Comparison of ENCODE assay signal across 1 cellular context in the genomic region with DNA sequence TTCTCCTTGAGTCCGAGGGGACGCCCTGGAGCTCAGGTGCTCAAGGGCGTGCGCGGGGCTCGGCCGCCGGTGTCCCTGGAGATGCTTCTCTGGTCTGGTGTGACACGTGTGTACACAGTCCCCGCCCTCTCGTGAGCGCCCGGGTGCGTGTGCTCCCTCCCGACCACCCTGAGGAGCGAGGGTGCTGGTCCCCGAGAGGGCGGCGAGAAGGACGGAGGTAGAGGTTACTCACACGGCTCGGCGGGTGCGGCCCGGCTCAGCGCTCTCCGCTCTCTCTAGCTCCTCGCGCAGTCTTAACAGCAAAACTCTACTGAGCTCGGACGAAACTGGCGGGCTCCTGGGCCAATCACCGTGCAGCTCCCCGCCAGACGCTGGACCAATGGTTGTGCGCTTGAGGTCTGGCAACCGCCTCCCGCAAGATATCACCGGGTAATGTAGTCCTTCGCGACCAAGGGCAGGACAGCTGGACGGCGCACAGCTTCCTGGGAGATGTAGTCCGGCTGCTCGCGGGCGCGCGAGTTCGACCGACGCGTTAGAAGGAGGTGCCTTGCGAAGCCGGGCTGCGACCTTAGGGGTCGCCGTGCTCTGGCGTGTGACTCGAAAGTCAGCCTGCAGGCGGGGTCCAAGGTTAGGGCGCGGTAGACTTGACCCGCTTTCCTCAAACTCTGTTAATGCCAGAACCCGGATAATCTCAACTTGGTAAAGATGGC.
TF ChIP-seq lines count a peak whose summit lies in the region.

A gene (minus strand): TSS at position 312 of the 710 bp plus-strand sequence. CDS start 2,669 bp downstream, outside the sequence.

TF ChIP-seq in HepG2, 621 proteins besides CTCF, POLR2A, EP300 and RAD21 (continued from another document and continues in another):
- TF ChIP-seq, protein P1, sequence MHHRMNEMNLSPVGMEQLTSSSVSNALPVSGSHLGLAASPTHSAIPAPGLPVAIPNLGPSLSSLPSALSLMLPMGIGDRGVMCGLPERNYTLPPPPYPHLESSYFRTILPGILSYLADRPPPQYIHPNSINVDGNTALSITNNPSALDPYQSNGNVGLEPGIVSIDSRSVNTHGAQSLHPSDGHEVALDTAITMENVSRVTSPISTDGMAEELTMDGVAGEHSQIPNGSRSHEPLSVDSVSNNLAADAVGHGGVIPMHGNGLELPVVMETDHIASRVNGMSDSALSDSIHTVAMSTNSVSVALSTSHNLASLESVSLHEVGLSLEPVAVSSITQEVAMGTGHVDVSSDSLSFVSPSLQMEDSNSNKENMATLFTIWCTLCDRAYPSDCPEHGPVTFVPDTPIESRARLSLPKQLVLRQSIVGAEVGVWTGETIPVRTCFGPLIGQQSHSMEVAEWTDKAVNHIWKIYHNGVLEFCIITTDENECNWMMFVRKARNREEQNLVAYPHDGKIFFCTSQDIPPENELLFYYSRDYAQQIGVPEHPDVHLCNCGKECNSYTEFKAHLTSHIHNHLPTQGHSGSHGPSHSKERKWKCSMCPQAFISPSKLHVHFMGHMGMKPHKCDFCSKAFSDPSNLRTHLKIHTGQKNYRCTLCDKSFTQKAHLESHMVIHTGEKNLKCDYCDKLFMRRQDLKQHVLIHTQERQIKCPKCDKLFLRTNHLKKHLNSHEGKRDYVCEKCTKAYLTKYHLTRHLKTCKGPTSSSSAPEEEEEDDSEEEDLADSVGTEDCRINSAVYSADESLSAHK (CRISPR knock-in tag; IDR thresholded peaks at IDR 0.05; ENCODE audit: borderline replicate concordance), result no peak
- TF ChIP-seq ZNF232 (CRISPR knock-in tag; IDR thresholded peaks at IDR 0.05; ENCODE audit: borderline replicate concordance) (peak; percentile 60; the same call in 1 of the 2 replicates), KDM5B (CRISPR knock-in tag; IDR thresholded peaks at IDR 0.05; ENCODE audit: borderline replicate concordance) (peak; percentile 94), ZNF24 (IDR thresholded peaks at IDR 0.05) (no peak), ZNF782 (CRISPR knock-in tag; IDR thresholded peaks at IDR 0.05; ENCODE audit: borderline replicate concordance) (peak; percentile 82; the same call in 1 of the 2 replicates), ZNF550 (CRISPR knock-in tag; IDR thresholded peaks at IDR 0.05; ENCODE audit: borderline replicate concordance) (0 out of 2 replicates have a peak, but pooled peaks have one; percentile 62), KAT8 (CRISPR knock-in tag; IDR thresholded peaks at IDR 0.05) (peak; percentile 87), YY1 (IDR thresholded peaks at IDR 0.05; ENCODE audit: insufficient read depth, insufficient replicate concordance, low read depth, low read length) (peak; percentile 83), ZNF780A (CRISPR knock-in tag; IDR thresholded peaks at IDR 0.05) (no peak; the same call in 1 of the 2 replicates), CHD4 (IDR thresholded peaks at IDR 0.05; ENCODE audit: borderline replicate concordance, low read length) (no peak), ZNF367 (CRISPR knock-in tag; IDR thresholded peaks at IDR 0.05; ENCODE audit: borderline replicate concordance) (no peak), KDM4B (CRISPR knock-in tag; IDR thresholded peaks at IDR 0.05) (peak; percentile 15; the same call in 1 of the 2 replicates), ZNF768 (CRISPR knock-in tag; IDR thresholded peaks at IDR 0.05) (peak; percentile 74; the same call in 1 of the 2 replicates), PHF21A (CRISPR knock-in tag; IDR thresholded peaks at IDR 0.05) (peak; percentile 59), GZF1 (CRISPR knock-in tag; IDR thresholded peaks at IDR 0.05) (no peak; the same call in 1 of the 2 replicates), ISL2 (CRISPR knock-in tag; IDR thresholded peaks at IDR 0.05) (no peak), ZNF292 (CRISPR knock-in tag; IDR thresholded peaks at IDR 0.05; ENCODE audit: borderline replicate concordance, low read depth) (peak; percentile 96; the same call in 1 of the 2 replicates), SIX4 (CRISPR knock-in tag; IDR thresholded peaks at IDR 0.05) (0 out of 2 replicates have a peak, but pooled peaks have one; percentile 51), CHCHD3 (CRISPR knock-in tag; IDR thresholded peaks at IDR 0.05) (no peak), MAFF (IDR thresholded peaks at IDR 0.05; ENCODE audit: low read depth, low read length) (no peak), ZNF235 (CRISPR knock-in tag; IDR thresholded peaks at IDR 0.05; ENCODE audit: borderline replicate concordance) (peak; percentile 31; the same call in 1 of the 2 replicates)
- TF ChIP-seq, protein P2, sequence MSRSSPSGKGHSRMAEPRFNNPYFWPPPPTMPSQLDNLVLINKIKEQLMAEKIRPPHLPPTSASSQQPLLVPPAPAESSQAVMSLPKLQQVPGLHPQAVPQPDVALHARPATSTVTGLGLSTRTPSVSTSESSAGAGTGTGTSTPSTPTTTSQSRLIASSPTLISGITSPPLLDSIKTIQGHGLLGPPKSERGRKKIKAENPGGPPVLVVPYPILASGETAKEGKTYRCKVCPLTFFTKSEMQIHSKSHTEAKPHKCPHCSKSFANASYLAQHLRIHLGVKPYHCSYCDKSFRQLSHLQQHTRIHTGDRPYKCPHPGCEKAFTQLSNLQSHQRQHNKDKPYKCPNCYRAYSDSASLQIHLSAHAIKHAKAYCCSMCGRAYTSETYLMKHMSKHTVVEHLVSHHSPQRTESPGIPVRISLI (CRISPR knock-in tag; IDR thresholded peaks at IDR 0.05; ENCODE audit: borderline replicate concordance), result peak; percentile 42; the same call in 1 of the 2 replicates
- TF ChIP-seq, protein P3, sequence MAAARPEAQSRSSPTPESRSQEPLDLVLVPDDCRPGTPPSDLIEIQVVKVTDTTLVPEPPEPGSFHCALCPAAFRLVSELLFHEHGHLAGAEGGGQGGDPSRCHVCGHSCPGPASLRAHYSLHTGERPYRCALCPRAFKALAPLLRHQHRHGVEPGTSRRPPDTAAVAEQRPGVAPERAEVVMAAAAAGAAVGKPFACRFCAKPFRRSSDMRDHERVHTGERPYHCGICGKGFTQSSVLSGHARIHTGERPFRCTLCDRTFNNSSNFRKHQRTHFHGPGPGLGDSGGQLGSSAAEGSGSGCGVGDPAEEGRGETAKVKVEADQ (CRISPR knock-in tag; IDR thresholded peaks at IDR 0.05; ENCODE audit: borderline replicate concordance), result 0 out of 2 replicates have a peak, but pooled peaks have one; percentile 26
- TF ChIP-seq, protein P4, sequence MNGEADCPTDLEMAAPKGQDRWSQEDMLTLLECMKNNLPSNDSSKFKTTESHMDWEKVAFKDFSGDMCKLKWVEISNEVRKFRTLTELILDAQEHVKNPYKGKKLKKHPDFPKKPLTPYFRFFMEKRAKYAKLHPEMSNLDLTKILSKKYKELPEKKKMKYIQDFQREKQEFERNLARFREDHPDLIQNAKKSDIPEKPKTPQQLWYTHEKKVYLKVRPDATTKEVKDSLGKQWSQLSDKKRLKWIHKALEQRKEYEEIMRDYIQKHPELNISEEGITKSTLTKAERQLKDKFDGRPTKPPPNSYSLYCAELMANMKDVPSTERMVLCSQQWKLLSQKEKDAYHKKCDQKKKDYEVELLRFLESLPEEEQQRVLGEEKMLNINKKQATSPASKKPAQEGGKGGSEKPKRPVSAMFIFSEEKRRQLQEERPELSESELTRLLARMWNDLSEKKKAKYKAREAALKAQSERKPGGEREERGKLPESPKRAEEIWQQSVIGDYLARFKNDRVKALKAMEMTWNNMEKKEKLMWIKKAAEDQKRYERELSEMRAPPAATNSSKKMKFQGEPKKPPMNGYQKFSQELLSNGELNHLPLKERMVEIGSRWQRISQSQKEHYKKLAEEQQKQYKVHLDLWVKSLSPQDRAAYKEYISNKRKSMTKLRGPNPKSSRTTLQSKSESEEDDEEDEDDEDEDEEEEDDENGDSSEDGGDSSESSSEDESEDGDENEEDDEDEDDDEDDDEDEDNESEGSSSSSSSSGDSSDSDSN (CRISPR knock-in tag; IDR thresholded peaks at IDR 0.05), result peak; percentile 94
- TF ChIP-seq, protein P5, sequence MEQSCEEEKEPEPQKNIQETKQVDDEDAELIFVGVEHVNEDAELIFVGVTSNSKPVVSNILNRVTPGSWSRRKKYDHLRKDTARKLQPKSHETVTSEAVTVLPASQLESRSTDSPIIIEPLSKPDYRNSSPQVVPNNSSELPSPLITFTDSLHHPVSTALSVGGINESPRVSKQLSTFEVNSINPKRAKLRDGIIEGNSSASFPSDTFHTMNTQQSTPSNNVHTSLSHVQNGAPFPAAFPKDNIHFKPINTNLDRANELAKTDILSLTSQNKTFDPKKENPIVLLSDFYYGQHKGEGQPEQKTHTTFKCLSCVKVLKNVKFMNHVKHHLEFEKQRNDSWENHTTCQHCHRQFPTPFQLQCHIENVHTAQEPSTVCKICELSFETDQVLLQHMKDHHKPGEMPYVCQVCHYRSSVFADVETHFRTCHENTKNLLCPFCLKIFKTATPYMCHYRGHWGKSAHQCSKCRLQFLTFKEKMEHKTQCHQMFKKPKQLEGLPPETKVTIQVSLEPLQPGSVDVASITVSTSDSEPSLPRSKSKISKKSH (CRISPR knock-in tag; IDR thresholded peaks at IDR 0.05; ENCODE audit: borderline replicate concordance), result peak; percentile 82
- TF ChIP-seq, protein P6, sequence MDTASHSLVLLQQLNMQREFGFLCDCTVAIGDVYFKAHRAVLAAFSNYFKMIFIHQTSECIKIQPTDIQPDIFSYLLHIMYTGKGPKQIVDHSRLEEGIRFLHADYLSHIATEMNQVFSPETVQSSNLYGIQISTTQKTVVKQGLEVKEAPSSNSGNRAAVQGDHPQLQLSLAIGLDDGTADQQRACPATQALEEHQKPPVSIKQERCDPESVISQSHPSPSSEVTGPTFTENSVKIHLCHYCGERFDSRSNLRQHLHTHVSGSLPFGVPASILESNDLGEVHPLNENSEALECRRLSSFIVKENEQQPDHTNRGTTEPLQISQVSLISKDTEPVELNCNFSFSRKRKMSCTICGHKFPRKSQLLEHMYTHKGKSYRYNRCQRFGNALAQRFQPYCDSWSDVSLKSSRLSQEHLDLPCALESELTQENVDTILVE (CRISPR knock-in tag; IDR thresholded peaks at IDR 0.05), result peak; percentile 11; the same call in 1 of the 2 replicates
- TF ChIP-seq, protein P7, sequence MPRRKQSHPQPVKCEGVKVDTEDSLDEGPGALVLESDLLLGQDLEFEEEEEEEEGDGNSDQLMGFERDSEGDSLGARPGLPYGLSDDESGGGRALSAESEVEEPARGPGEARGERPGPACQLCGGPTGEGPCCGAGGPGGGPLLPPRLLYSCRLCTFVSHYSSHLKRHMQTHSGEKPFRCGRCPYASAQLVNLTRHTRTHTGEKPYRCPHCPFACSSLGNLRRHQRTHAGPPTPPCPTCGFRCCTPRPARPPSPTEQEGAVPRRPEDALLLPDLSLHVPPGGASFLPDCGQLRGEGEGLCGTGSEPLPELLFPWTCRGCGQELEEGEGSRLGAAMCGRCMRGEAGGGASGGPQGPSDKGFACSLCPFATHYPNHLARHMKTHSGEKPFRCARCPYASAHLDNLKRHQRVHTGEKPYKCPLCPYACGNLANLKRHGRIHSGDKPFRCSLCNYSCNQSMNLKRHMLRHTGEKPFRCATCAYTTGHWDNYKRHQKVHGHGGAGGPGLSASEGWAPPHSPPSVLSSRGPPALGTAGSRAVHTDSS (CRISPR knock-in tag; conservative IDR thresholded peaks at IDR 0.05), result no peak
- TF ChIP-seq, protein P8, sequence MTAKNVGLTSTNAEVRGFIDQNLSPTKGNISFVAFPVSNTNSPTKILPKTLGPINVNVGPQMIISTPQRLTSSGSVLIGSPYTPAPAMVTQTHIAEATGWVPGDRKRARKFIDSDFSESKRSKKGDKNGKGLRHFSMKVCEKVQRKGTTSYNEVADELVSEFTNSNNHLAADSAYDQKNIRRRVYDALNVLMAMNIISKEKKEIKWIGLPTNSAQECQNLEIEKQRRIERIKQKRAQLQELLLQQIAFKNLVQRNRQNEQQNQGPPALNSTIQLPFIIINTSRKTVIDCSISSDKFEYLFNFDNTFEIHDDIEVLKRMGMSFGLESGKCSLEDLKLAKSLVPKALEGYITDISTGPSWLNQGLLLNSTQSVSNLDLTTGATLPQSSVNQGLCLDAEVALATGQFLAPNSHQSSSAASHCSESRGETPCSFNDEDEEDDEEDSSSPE (CRISPR knock-in tag; IDR thresholded peaks at IDR 0.05), result peak; percentile 94
- TF ChIP-seq, protein P9, sequence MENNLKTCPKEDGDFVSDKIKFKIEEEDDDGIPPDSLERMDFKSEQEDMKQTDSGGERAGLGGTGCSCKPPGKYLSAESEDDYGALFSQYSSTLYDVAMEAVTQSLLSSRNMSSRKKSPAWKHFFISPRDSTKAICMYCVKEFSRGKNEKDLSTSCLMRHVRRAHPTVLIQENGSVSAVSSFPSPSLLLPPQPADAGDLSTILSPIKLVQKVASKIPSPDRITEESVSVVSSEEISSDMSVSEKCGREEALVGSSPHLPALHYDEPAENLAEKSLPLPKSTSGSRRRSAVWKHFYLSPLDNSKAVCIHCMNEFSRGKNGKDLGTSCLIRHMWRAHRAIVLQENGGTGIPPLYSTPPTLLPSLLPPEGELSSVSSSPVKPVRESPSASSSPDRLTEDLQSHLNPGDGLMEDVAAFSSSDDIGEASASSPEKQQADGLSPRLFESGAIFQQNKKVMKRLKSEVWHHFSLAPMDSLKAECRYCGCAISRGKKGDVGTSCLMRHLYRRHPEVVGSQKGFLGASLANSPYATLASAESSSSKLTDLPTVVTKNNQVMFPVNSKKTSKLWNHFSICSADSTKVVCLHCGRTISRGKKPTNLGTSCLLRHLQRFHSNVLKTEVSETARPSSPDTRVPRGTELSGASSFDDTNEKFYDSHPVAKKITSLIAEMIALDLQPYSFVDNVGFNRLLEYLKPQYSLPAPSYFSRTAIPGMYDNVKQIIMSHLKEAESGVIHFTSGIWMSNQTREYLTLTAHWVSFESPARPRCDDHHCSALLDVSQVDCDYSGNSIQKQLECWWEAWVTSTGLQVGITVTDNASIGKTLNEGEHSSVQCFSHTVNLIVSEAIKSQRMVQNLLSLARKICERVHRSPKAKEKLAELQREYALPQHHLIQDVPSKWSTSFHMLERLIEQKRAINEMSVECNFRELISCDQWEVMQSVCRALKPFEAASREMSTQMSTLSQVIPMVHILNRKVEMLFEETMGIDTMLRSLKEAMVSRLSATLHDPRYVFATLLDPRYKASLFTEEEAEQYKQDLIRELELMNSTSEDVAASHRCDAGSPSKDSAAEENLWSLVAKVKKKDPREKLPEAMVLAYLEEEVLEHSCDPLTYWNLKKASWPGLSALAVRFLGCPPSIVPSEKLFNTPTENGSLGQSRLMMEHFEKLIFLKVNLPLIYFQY (CRISPR knock-in tag; IDR thresholded peaks at IDR 0.05; ENCODE audit: borderline replicate concordance), result 0 out of 2 replicates have a peak, but pooled peaks have one; percentile 38
- TF ChIP-seq, protein P10, sequence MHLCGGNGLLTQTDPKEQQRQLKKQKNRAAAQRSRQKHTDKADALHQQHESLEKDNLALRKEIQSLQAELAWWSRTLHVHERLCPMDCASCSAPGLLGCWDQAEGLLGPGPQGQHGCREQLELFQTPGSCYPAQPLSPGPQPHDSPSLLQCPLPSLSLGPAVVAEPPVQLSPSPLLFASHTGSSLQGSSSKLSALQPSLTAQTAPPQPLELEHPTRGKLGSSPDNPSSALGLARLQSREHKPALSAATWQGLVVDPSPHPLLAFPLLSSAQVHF (CRISPR knock-in tag; IDR thresholded peaks at IDR 0.05), result no peak
